Comparison of ENCODE assay signal across 27 cellular contexts in the genomic region with DNA sequence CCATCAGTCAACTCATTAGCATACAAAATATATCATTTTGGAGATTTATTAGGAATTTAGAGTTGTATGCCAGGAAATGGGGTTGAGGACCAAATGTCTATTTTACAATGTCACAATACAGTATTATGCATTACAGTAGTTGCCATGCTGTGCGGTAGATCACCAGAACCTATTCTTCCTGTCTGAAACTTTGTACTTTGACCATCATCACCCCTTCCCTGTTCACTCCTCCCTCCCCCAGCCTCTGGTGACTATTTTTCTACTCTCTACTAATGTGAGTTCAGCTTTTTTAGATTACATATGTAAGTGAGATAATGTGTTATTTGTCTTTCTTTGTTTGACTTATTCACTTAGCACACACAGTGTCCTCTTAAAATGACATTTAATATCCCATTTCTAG. TPM values are rescaled to one million over a fixed set of nuclear protein-coding genes. Genes with fewer than 3 reads are reported as not detected.
DNase-seq lines count a peak whose midpoint lies in the region; ATAC-seq, FAIRE-seq and TF ChIP-seq lines count a peak whose summit lies in the region.
"Had no signal": no experiment of that assay in that cellular context is flagged by ENCODE, and none has a peak within 500 bp of the region (broad histone marks: within the 10 kb centered on the region; RNA-seq: fewer than 3 reads in every experiment).

No MANE protein-coding gene starts in this region.

- 5% methylated on average over 1 of the region's 1 CpG for WGBS in HepG2 (ENCODE audit: low lambda C conversion rate)
- WGBS in heart right ventricle, 2 donors, result 96 to 100% methylated on average over 1 of the region's 1 CpG

- no peak for TF ChIP-seq POLR2A in HepG2 (IDR thresholded peaks at IDR 0.05; ENCODE audit: insufficient read depth in 1 of 2, low read depth in 2 of 2, low read length in 2 of 2)

- H4K20me1 ChIP-seq in HepG2 (ENCODE audit: insufficient read depth, low read length), result no peaks in the 10 kb centered on the region
- peaks cover 8% of the 10 kb centered on the region; the same call in 1 of the 2 replicates for H4K20me1 ChIP-seq in OCI-LY7 (ENCODE audit: insufficient read depth, low read length)

- TF ChIP-seq CTCF in LNCaP clone FGC (IDR thresholded peaks at IDR 0.05; ENCODE audit: control insufficient read depth, extremely low read depth, insufficient read depth), result no peak
- TF ChIP-seq CTCF in HepG2 (CRISPR knock-in tag; IDR thresholded peaks at IDR 0.05), result no peak
- no peak for TF ChIP-seq CTCF in OCI-LY7 (conservative IDR thresholded peaks at IDR 0.05; ENCODE audit: low read length)
- no peak for TF ChIP-seq CTCF in heart right ventricle (IDR thresholded peaks at IDR 0.05)

- peak overlapping the region; percentile 78 for H3K27ac ChIP-seq in HepG2 (ENCODE audit: extremely low read length, insufficient read depth, low read length)
- no peak overlapping the region for H3K27ac ChIP-seq in OCI-LY7 (ENCODE audit: low read depth, low read length, poor library complexity, severe bottlenecking)
- H3K27ac ChIP-seq in heart right ventricle, result no peak overlapping the region
- H3K27ac ChIP-seq: BLaER1, HL-60 had no signal

- peak; percentile 43 for FAIRE-seq in HepG2 (lab: Jason Lieb, UNC)
- FAIRE-seq: G401.6, H1 had no signal

- no peak overlapping the region for H2AFZ ChIP-seq in HepG2 (ENCODE audit: low read length)
- H2AFZ ChIP-seq in OCI-LY7 (ENCODE audit: low read length), result no peak overlapping the region

- intact Hi-C loops in HepG2 (cut with micrococcal nuclease; ENCODE audit: unreplicated experiment) (loop anchor here (10.0 kb wide), 1 partner anchor 48 kb away; the partner anchor contains the start of gene PTBP2), OCI-LY7 (cut with micrococcal nuclease; ENCODE audit: unreplicated experiment) (no loop called here), heart right ventricle (cut with DNase I) (no loop called here)

- in situ Hi-C loops in HepG2 (cut with HindIII; ENCODE audit: extremely low pct_ligation_motif_present, low pct_unique_long_range_greater_than_20kb), result no loop called here

- peaks cover 20% of the 10 kb centered on the region for H3K36me3 Mint-ChIP-seq in T-helper 1 cell treated with Interleukin-12 subunit alpha and Interleukin-12 subunit beta and Interleukin-4 antibody, amounts not matched to agents 30 μg/mL and 1 μg/mL, for 36 hours (ENCODE audit: low read depth)
- peaks cover 73% of the 10 kb centered on the region for H3K36me3 Mint-ChIP-seq in activated T-helper 17 cell treated with anti-CD3 and anti-CD28 coated beads, Interleukin-2, amount 50 U/mL, for 72 hours (ENCODE audit: low read depth)

- H3K79me2 ChIP-seq in HepG2 (ENCODE audit: insufficient read depth, low read length) (no peaks in the 10 kb centered on the region), OCI-LY7 (ENCODE audit: insufficient read depth, low read depth, low read length) (peaks cover 29% of the 10 kb centered on the region; the same call in 1 of the 2 replicates)

- no peaks in the 10 kb centered on the region for H3K27me3 Mint-ChIP-seq in T-helper 1 cell treated with Interleukin-12 subunit alpha and Interleukin-12 subunit beta and Interleukin-4 antibody, amounts not matched to agents 30 μg/mL and 1 μg/mL, for 36 hours (ENCODE audit: low read depth)
- H3K27me3 Mint-ChIP-seq in activated T-helper 17 cell treated with anti-CD3 and anti-CD28 coated beads, Interleukin-2, amount 50 U/mL, for 72 hours, result no peaks in the 10 kb centered on the region
- H3K27me3 Mint-ChIP-seq: CD4-positive, alpha-beta memory T cell had no signal

- no peaks in the 10 kb centered on the region for H3K9me3 Mint-ChIP-seq in T-helper 1 cell treated with Interleukin-12 subunit alpha and Interleukin-12 subunit beta and Interleukin-4 antibody, amounts not matched to agents 30 μg/mL and 1 μg/mL, for 36 hours
- H3K9me3 Mint-ChIP-seq in activated T-helper 17 cell treated with anti-CD3 and anti-CD28 coated beads, Interleukin-2, amount 50 U/mL, for 72 hours, result no peaks in the 10 kb centered on the region

- no peaks in the 10 kb centered on the region for H3K9me3 ChIP-seq in HepG2 (ENCODE audit: low read length)
- no peaks in the 10 kb centered on the region for H3K9me3 ChIP-seq in OCI-LY7 (ENCODE audit: low read length)
- no peaks in the 10 kb centered on the region for H3K9me3 ChIP-seq in heart right ventricle
- H3K9me3 ChIP-seq: BLaER1, MG63, SK-N-SH had no signal

- H3K4me1 Mint-ChIP-seq in T-helper 1 cell treated with Interleukin-12 subunit alpha and Interleukin-12 subunit beta and Interleukin-4 antibody, amounts not matched to agents 30 μg/mL and 1 μg/mL, for 36 hours (ENCODE audit: low read depth), result peaks cover 2% of the 10 kb centered on the region
- peaks cover 5% of the 10 kb centered on the region for H3K4me1 Mint-ChIP-seq in activated T-helper 17 cell treated with anti-CD3 and anti-CD28 coated beads, Interleukin-2, amount 50 U/mL, for 72 hours

- CTCF ChIA-PET in HepG2 (lab: Yijun Ruan, JAX; ENCODE audit: low intra/inter-chr PET ratio, low total read pairs) (no interaction called here), OCI-LY7 (lab: Charles Lee; ENCODE audit: unreplicated experiment) (no interaction called here)

- no peak overlapping the region for H3K4me3 Mint-ChIP-seq in T-helper 1 cell treated with Interleukin-12 subunit alpha and Interleukin-12 subunit beta and Interleukin-4 antibody, amounts not matched to agents 30 μg/mL and 1 μg/mL, for 36 hours
- H3K4me3 Mint-ChIP-seq in activated T-helper 17 cell treated with anti-CD3 and anti-CD28 coated beads, Interleukin-2, amount 50 U/mL, for 72 hours, result no peak overlapping the region
- H3K4me3 Mint-ChIP-seq: CD4-positive, alpha-beta memory T cell had no signal

- H3K36me3 ChIP-seq in HepG2 (replicated peaks in 1 of 2; ENCODE audit: control insufficient read depth in 1 of 2, insufficient read depth in 2 of 2, low read length in 2 of 2), result peaks cover 0 to 14% of the 10 kb centered on the region in 2 experiments; a peak in 4 of 5 replicates
- peaks cover 89% of the 10 kb centered on the region for H3K36me3 ChIP-seq in OCI-LY7 (ENCODE audit: insufficient read depth, low read length)
- H3K36me3 ChIP-seq in heart right ventricle, result peaks cover 0 to 70% (median 5%) of the 10 kb centered on the region in 9 donors

- no peaks in the 10 kb centered on the region for H3K9me2 ChIP-seq in OCI-LY7 (ENCODE audit: insufficient read depth, low read length)
- H3K9me2 ChIP-seq: SK-N-SH had no signal

- ATAC-seq in HepG2, result peak; percentile 100
- ATAC-seq in HG02870 (IDR thresholded peaks at IDR 0.05; ENCODE audit: unreplicated experiment), result no peak
- ATAC-seq in activated T-helper 17 cell treated with anti-CD3 and anti-CD28 coated beads, Interleukin-2, amount 50 U/mL, for 72 hours (replicated peaks), result no peak
- ATAC-seq in heart right ventricle, result no peak
- ATAC-seq: HCT116, PC-3 had no signal

- TF ChIP-seq RAD21 in HepG2 (CRISPR knock-in tag; IDR thresholded peaks at IDR 0.05), result no peak

- H3K27me3 ChIP-seq in HepG2 (ENCODE audit: control insufficient read depth in 1 of 2, insufficient read depth in 2 of 2, low read length in 2 of 2) (no peaks in the 10 kb centered on the region), heart right ventricle (no peaks in the 10 kb centered on the region)
- H3K27me3 ChIP-seq: BLaER1, MG63 had no signal

- H3K4me2 ChIP-seq in HepG2 (ENCODE audit: low read depth, low read length) (peak overlapping the region; percentile 58), OCI-LY7 (ENCODE audit: low read length) (no peak overlapping the region)
- H3K4me2 ChIP-seq: BLaER1, SK-N-SH had no signal

- peaks cover 24% of the 10 kb centered on the region for H3K4me1 ChIP-seq in HepG2 (ENCODE audit: insufficient read depth, low read length)
- no peaks in the 10 kb centered on the region for H3K4me1 ChIP-seq in OCI-LY7 (ENCODE audit: insufficient read depth, low read length, poor library complexity, severe bottlenecking)
- no peaks in the 10 kb centered on the region for H3K4me1 ChIP-seq in heart right ventricle
- H3K4me1 ChIP-seq: BLaER1 had no signal

- TF ChIP-seq EP300 in HepG2 (IDR thresholded peaks at IDR 0.05; ENCODE audit: low read depth in 2 of 2, low read length in 2 of 2) (no peak), HepG2 (CRISPR knock-in tag; IDR thresholded peaks at IDR 0.05; ENCODE audit: borderline replicate concordance) (no peak)

- POLR2A ChIA-PET in HepG2 (lab: Yijun Ruan, JAX) (no interaction called here), OCI-LY7 (lab: Charles Lee) (interaction anchor here (0.9 to 1.3 kb wide), 2 partner anchors 8 to 14 kb away, joined by 3 read pairs; no protein-coding TSS in a partner anchor)

- DNase-seq in T-helper 1 cell (no peak), LNCaP clone FGC (ENCODE audit: low read depth) (peak; percentile 70), HepG2 (ENCODE audit: low spot score) (peak; percentile 83), OCI-LY7 (ENCODE audit: low spot score) (no peak), heart right ventricle (no peak)
- DNase-seq: CD4-positive, alpha-beta memory T cell; COR-L47; KBM-7; MG63; NCI-H1105 treated with DMSO at 0.1 percent for 48 hours; NCI-H1694 treated with DMSO at 0.1 percent for 48 hours; NCI-H2081 treated with DMSO at 0.1 percent for 48 hours; NCI-H2171 treated with DMSO at 0.1 percent for 48 hours; NCI-H345; NCI-H524; NCI-H748 treated with DMSO at 0.1 percent for 48 hours; PC-3; SK-N-SH; SW 1271 had no signal

- H3K4me3 ChIP-seq in LNCaP clone FGC (ENCODE audit: low read depth, low read length), result no peak overlapping the region
- H3K4me3 ChIP-seq in HepG2 (replicated peaks in 1 of 3; ENCODE audit: insufficient read depth in 1 of 3, low read depth in 2 of 3, low read length in 3 of 3), result peak overlapping the region in 1 of 3 experiments; percentile 6; a peak in 1 of 6 replicates
- H3K4me3 ChIP-seq in OCI-LY7 (ENCODE audit: low read depth, low read length, poor library complexity, severe bottlenecking), result no peak overlapping the region
- H3K4me3 ChIP-seq in heart right ventricle, result no peak overlapping the region
- H3K4me3 ChIP-seq: BLaER1, MG63 had no signal

- H3K27ac Mint-ChIP-seq in T-helper 1 cell treated with Interleukin-12 subunit alpha and Interleukin-12 subunit beta and Interleukin-4 antibody, amounts not matched to agents 30 μg/mL and 1 μg/mL, for 36 hours, result peak overlapping the region; percentile 63
- H3K27ac Mint-ChIP-seq in activated T-helper 17 cell treated with anti-CD3 and anti-CD28 coated beads, Interleukin-2, amount 50 U/mL, for 72 hours, result no peak overlapping the region
- H3K27ac Mint-ChIP-seq: CD4-positive, alpha-beta memory T cell had no signal

- no peak overlapping the region; the same call in 1 of the 2 replicates for H3K9ac ChIP-seq in HepG2 (ENCODE audit: insufficient read depth, low read depth, low read length)
- H3K9ac ChIP-seq: BLaER1, SK-N-SH had no signal

- BruUV-seq in HepG2 (replicated peaks; lab: Mats Ljungman, UMichigan), result no TSS peak
- no TSS peak for BruUV-seq in OCI-LY7 (replicated peaks; lab: Mats Ljungman, UMichigan)

RNA-seq across cellular contexts. Expression of gene PTBP2, which starts 50.8 kb away (rescaled TPM):
- 9.9 and 14.1 TPM in 2 replicates for total RNA-seq in HepG2 (2016; rRNA removed; fragmentation: Illumina TruSeq; extraction: Trizol)
- total RNA-seq in HepG2 (2016; cell fraction: cytosol; rRNA removed; fragmentation: Illumina TruSeq; extraction: Trizol; ENCODE audit: low read depth), result 5.8 and 8.5 TPM in 2 replicates
- total RNA-seq in HepG2 (2016; cell fraction: insoluble cytoplasmic fraction; rRNA removed; fragmentation: Illumina TruSeq; extraction: Trizol), result 9.0 and 12.0 TPM in 2 replicates
- total RNA-seq in HepG2 (2016; cell fraction: membrane; rRNA removed; fragmentation: Illumina TruSeq; extraction: Trizol), result 5.1 and 6.8 TPM in 2 replicates
- 49.4 and 51.6 TPM in 2 replicates for total RNA-seq in HepG2 (2016; cell fraction: nucleus; rRNA removed; fragmentation: Illumina TruSeq; extraction: Trizol)
- polyA plus RNA-seq in HepG2 (2011; rRNA removed), result 8.3 and 10.5 TPM in 2 replicates
- polyA plus RNA-seq in HepG2 (2011; cell fraction: cytosol; rRNA removed), result 2.1 and 3.6 TPM in 2 replicates
- 18.9 and 26.3 TPM in 2 replicates for polyA plus RNA-seq in HepG2 (2011; cell fraction: nucleus; rRNA removed)
- 8.2 and 10.8 TPM in 2 replicates for polyA plus RNA-seq in HepG2 (2012)
- 1.9 and 2.6 TPM in 2 replicates for polyA plus RNA-seq in HepG2 (2016; cell fraction: cytosol; fragmentation: Illumina TruSeq; extraction: Trizol; ENCODE audit: low read depth)
- 7.2 and 8.1 TPM in 2 replicates for polyA plus RNA-seq in HepG2 (2016; cell fraction: insoluble cytoplasmic fraction; fragmentation: Illumina TruSeq; extraction: Trizol; ENCODE audit: low read depth)
- polyA plus RNA-seq in HepG2 (2016; cell fraction: membrane; fragmentation: Illumina TruSeq; extraction: Trizol; ENCODE audit: low read depth), result 2.8 and 3.7 TPM in 2 replicates
- 52.0 and 58.2 TPM in 2 replicates for polyA plus RNA-seq in HepG2 (2016; cell fraction: nucleus; fragmentation: Illumina TruSeq; extraction: Trizol; ENCODE audit: insufficient read depth, low read depth)
- 15.9 and 17.8 TPM in 2 replicates for polyA minus RNA-seq in HepG2 (2011; rRNA and poly(A)+ RNA removed; ENCODE audit: low replicate concordance)
- 2.9 and 3.0 TPM in 2 replicates for polyA minus RNA-seq in HepG2 (2011; cell fraction: cytosol; rRNA and poly(A)+ RNA removed)
- 109 and 116 TPM in 2 replicates for polyA minus RNA-seq in HepG2 (2011; cell fraction: nucleus; rRNA and poly(A)+ RNA removed)
- 10 to 100 TPM; 12.3 to 18.4 TPM for total RNA-seq in activated T-helper 17 cell treated with anti-CD3 and anti-CD28 coated beads, Interleukin-2, amount 50 U/mL, for 72 hours
- 36.1 and 36.9 TPM in 2 replicates for total RNA-seq in OCI-LY7 (2014; rRNA removed; shearing (Covaris generic))
- total RNA-seq in OCI-LY7 (2022), result 46.0 and 54.2 TPM in 2 replicates
- total RNA-seq in heart right ventricle, result 10 to 100 TPM; 10.7 to 15.0 (median 12.5) TPM
- 10 to 100 TPM in 1 of 2 donors, 1 to 10 TPM in 1; 4.9 to 29.3 TPM for polyA plus RNA-seq in heart right ventricle

Comparison
In these comparisons a context has a peak if more than half of its experiments do, and no peak if none do; other contexts are left out.
1. DNase-seq: peak in LNCaP clone FGC (single experiment) and HepG2 (single experiment); none in T-helper 1 cell (0 of 5), OCI-LY7 (single experiment) and heart right ventricle (0 of 2).